ENCODE assay signal across 1 cellular context in genomic region chr1:57013522-57013921, GRCh38.
TF ChIP-seq lines count a peak whose summit lies in the region.

No MANE protein-coding gene starts in this region.

TF ChIP-seq in GM12878, 131 proteins besides CTCF, POLR2A, EP300 and RAD21 (continued from another document):
- TF ChIP-seq SKIL (IDR thresholded peaks at IDR 0.05; ENCODE audit: low read depth, poor library complexity, severe bottlenecking), result no peak
- TF ChIP-seq ZNF207 (IDR thresholded peaks at IDR 0.05; ENCODE audit: borderline replicate concordance), result no peak
- TF ChIP-seq SMC3 (IDR thresholded peaks at IDR 0.05; ENCODE audit: borderline replicate concordance, low read length), result no peak
TF ChIP-seq in GM12878: peak in this region for 0.
